ENCODE assay signal across 14 cellular contexts in genomic region chr16:86287641-86288201, GRCh38.
"Had no signal": no experiment of that assay in that cellular context is flagged by ENCODE, and none has a peak within 500 bp of the region (broad histone marks: within the 10 kb centered on the region; RNA-seq: fewer than 3 reads in every experiment).

No MANE protein-coding gene starts in this region.

- H3K36me3 Mint-ChIP-seq: natural killer cell had no signal

- FAIRE-seq: TTC549 had no signal

- H3K4me3 Mint-ChIP-seq: natural killer cell had no signal

- H3K9me3 ChIP-seq: breast epithelium, heart right ventricle, lower lobe of right lung, tibial nerve had no signal

- H3K9me3 Mint-ChIP-seq: natural killer cell had no signal

- H3K4me3 ChIP-seq: breast epithelium, heart right ventricle, tibial nerve had no signal

- H3K27ac ChIP-seq: breast epithelium, foreskin keratinocyte, heart right ventricle, lower lobe of right lung, tibial nerve had no signal

- H3K36me3 ChIP-seq: breast epithelium, heart right ventricle, lower lobe of right lung, tibial nerve had no signal

- ATAC-seq: foreskin keratinocyte, heart right ventricle, lower lobe of right lung, natural killer cell had no signal

- H3K4me1 Mint-ChIP-seq: natural killer cell had no signal

- H3K4me1 ChIP-seq: breast epithelium, foreskin keratinocyte, heart right ventricle, lower lobe of right lung had no signal

- DNase-seq: activated CD4-positive, alpha-beta T cell treated with anti-CD3 and anti-CD28 coated beads, Interleukin-2, amount 50 U/mL, for 1 hour; activated gamma-delta T cell treated with Interleukin-2 at 50 U/mL for 16 hours; activated T-cell treated with anti-CD3 and anti-CD28 coated beads, Interleukin-2, amount 50 U/mL, for 48 hours; aorta; foreskin keratinocyte; heart right ventricle; lower lobe of right lung; midbrain; natural killer cell; stimulated activated CD4-positive, alpha-beta T cell treated with anti-CD3 and anti-CD28 coated beads, Interleukin-4, amount 100 ng/mL, for 4 hours; T-helper 2 cell had no signal

- H3K27ac Mint-ChIP-seq: natural killer cell had no signal
